8 cellular contexts compared by ENCODE assay signal in the genomic region with DNA sequence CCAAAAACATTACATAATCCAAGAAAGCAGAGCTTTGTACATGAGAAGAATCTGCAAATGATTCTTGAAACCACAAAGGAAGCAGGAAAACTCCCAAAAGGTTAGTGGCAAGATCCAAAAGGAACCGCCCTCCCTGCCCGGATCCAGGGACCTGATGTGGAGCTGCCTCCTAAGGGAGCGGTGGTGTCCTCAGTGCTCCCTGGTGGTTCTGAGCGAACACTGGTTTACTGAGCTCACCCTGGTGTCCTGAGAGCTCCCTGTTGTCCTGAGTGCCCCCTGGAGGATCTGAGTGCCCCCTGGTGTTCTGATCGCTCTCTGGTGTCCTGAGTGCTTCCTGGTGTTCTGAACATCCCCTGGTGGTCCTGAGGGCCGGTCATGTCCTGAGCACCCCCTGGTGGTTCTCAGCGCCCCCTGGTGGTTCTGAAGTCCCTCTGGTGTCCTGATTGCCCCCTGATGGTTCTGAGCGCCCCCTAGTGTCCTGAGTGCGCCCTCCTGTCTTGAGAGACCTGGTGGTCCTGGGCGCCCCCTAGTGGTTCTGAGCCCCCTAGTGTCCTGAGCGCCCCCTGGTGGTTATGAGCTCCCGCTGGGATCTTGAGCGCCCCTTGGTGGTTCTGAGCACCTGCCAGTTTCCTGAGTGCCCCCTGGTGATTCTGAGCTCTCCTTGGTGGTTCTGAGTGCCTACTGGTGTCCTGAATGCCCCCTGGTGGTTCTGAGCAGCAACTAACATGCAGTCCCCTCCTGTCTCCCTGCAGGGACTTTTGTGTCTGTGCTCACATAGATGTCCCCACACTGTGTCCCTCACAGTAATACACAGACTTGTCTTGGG.
DNase-seq lines count a peak whose midpoint lies in the region; ATAC-seq, FAIRE-seq and TF ChIP-seq lines count a peak whose summit lies in the region.

No MANE protein-coding gene starts in this region.

- FAIRE-seq in GM18507 (lab: Jason Lieb, UNC): peak; percentile 85

- H3K27ac ChIP-seq in 22Rv1: no peak overlapping the region
- H3K27ac ChIP-seq in SJCRH30: no peak overlapping the region

- peaks cover 30% of the 10 kb centered on the region for H3K27me3 Mint-ChIP-seq in activated naive CD4-positive, alpha-beta T cell treated with anti-CD3 and anti-CD28 coated beads, Interleukin-2, amount 10 ng/mL, durations not matched to agents 7 days and 5 days

- no peaks in the 10 kb centered on the region for H3K36me3 ChIP-seq in SJCRH30
- H3K36me3 ChIP-seq in kidney epithelial cell (ENCODE audit: control insufficient read depth, insufficient read depth, low read length): no peaks in the 10 kb centered on the region

- no peaks in the 10 kb centered on the region for H3K9me3 ChIP-seq in SJCRH30 (replicated peaks)

- no peaks in the 10 kb centered on the region for H3K4me1 ChIP-seq in SJCRH30

- ATAC-seq in HG03066 (IDR thresholded peaks at IDR 0.05; ENCODE audit: low read depth, unreplicated experiment): peak; percentile 54

- CTCF ChIA-PET in activated naive CD4-positive, alpha-beta T cell treated with anti-CD3 and anti-CD28 coated beads, Interleukin-2, amount 10 ng/mL, durations not matched to agents 7 days and 5 days (lab: Charles Lee): interaction anchor here (0.6 to 4.6 kb wide), 100 partner anchors 9 to 1009 kb away, joined by 3 to 71 read pairs (median 4); no protein-coding TSS in a partner anchor

- TF ChIP-seq CTCF in 22Rv1 (IDR thresholded peaks at IDR 0.05) (peak; percentile 91), kidney epithelial cell (IDR thresholded peaks at IDR 0.05; ENCODE audit: insufficient read depth, low read length, poor library complexity, severe bottlenecking) (peak; percentile 30)

- H3K4me3 ChIP-seq in SJCRH30 (no peak overlapping the region), kidney epithelial cell (ENCODE audit: low read depth, low read length) (no peak overlapping the region)

- no peak overlapping the region for H3K4me3 Mint-ChIP-seq in activated naive CD4-positive, alpha-beta T cell treated with anti-CD3 and anti-CD28 coated beads, Interleukin-2, amount 10 ng/mL, durations not matched to agents 7 days and 5 days

- no peaks in the 10 kb centered on the region for H3K4me1 Mint-ChIP-seq in activated naive CD4-positive, alpha-beta T cell treated with anti-CD3 and anti-CD28 coated beads, Interleukin-2, amount 10 ng/mL, durations not matched to agents 7 days and 5 days

- peak overlapping the region; percentile 33 for H3K27ac Mint-ChIP-seq in activated naive CD4-positive, alpha-beta T cell treated with anti-CD3 and anti-CD28 coated beads, Interleukin-2, amount 10 ng/mL, durations not matched to agents 7 days and 5 days

- DNase-seq in GM18507 (ENCODE audit: extremely low spot score, insufficient read length, low read depth) (peak; percentile 33), SJCRH30 (peak; percentile 68 to 74), kidney epithelial cell (ENCODE audit: low read depth) (no peak), 8988T (no peak)
- DNase-seq in activated naive CD4-positive, alpha-beta T cell treated with anti-CD3 and anti-CD28 coated beads, Interleukin-2, amount 10 ng/mL, durations not matched to agents 7 days and 5 days: peak; percentile 90
- peak; percentile 39 to 55 for DNase-seq in stimulated activated CD8-positive, alpha-beta memory T cell treated with anti-CD3 and anti-CD28 coated beads, Interleukin-7, amount 100 ng/mL, for 1 hour (ENCODE audit: low read depth in 2 of 2)

- H3K27me3 ChIP-seq in SJCRH30 (no peaks in the 10 kb centered on the region), kidney epithelial cell (ENCODE audit: control insufficient read depth, insufficient read depth, low read length) (no peaks in the 10 kb centered on the region)

- H3K9me3 Mint-ChIP-seq in activated naive CD4-positive, alpha-beta T cell treated with anti-CD3 and anti-CD28 coated beads, Interleukin-2, amount 10 ng/mL, durations not matched to agents 7 days and 5 days: peaks cover 2% of the 10 kb centered on the region

- no peaks in the 10 kb centered on the region for H3K36me3 Mint-ChIP-seq in activated naive CD4-positive, alpha-beta T cell treated with anti-CD3 and anti-CD28 coated beads, Interleukin-2, amount 10 ng/mL, durations not matched to agents 7 days and 5 days

Comparison
In these comparisons a context has a peak if more than half of its experiments do, and no peak if none do; other contexts are left out.
1. DNase-seq: peak in GM18507 (single experiment), SJCRH30 (2 of 2), activated naive CD4-positive, alpha-beta T cell treated with anti-CD3 and anti-CD28 coated beads, Interleukin-2, amount 10 ng/mL, durations not matched to agents 7 days and 5 days (single experiment) and stimulated activated CD8-positive, alpha-beta memory T cell treated with anti-CD3 and anti-CD28 coated beads, Interleukin-7, amount 100 ng/mL, for 1 hour (2 of 2); none in kidney epithelial cell (single experiment) and 8988T (single experiment).